In the genomic region with DNA sequence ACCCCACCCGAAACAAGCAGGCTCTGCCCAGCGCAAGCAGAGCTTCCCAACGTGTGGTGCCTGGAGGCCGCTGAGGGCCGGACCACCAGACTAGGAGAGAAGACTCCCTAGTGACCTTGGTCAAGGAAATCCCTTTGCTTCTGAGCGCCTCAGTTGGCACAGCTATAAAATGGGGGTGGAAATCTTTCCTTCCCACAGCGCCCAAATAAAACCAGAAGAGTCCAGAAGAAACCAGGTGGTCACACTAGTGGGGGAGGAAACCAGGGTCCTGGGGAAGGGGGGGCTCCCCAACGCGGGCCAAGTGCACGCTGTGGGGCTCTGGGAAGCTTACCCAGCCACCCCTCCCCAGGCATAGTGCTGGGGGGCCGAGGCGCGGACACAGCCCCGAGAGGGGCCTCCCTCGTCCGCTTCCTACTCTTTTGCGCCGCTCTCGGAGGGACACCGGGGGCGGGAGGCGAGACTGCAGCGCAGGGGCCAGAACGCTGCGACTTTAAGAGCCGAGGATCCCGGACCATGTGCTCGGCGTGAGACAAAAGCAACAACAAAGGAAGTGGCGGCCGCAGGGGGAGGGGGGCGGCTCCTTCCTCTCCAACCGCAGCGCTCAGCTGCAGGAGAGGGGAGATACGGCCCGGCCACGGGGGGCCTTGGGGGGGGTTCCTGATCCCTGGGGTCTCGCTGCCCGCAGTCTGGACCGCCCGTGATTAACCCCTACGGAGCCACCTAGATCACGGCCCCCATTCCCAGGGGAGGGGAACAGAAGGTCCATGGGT, we compare ENCODE assay signal across 8 cellular contexts. TPM values are rescaled to one million over a fixed set of nuclear protein-coding genes. Genes with fewer than 3 reads are reported as not detected.
DNase-seq lines count a peak whose midpoint lies in the region; ATAC-seq and TF ChIP-seq lines count a peak whose summit lies in the region.

No MANE protein-coding gene starts in this region.

- CTCF ChIA-PET in SK-N-SH (lab: Yijun Ruan, JAX), result interaction anchor here (0.8 to 6.0 kb wide), 7 partner anchors 15 to 120 kb away, joined by 3 to 28 read pairs (median 5); a partner anchor contains a TSS

- H3K36me3 ChIP-seq in SK-N-SH (replicated peaks in 1 of 2; ENCODE audit: control insufficient read depth in 1 of 2, insufficient read depth in 2 of 2, low read length in 1 of 2) (peaks cover under 1 to 19% of the 10 kb centered on the region in 2 experiments), osteoblast (ENCODE audit: insufficient read depth, low read length) (peaks cover 4% of the 10 kb centered on the region), thymus (ENCODE audit: control insufficient read depth, insufficient read depth) (peaks cover 17% of the 10 kb centered on the region)

- H3K9me3 Mint-ChIP-seq in activated naive CD8-positive, alpha-beta T cell treated with anti-CD3 and anti-CD28 coated beads for 36 hours, result no peaks in the 10 kb centered on the region

- TF ChIP-seq EP300 in SK-N-SH (IDR thresholded peaks at IDR 0.05; ENCODE audit: borderline replicate concordance in 1 of 2, low read depth in 1 of 2, low read length in 1 of 2), result no peak

- H3K27ac ChIP-seq in SK-N-SH (ENCODE audit: low read depth in 2 of 2, low read length in 1 of 2), result peak overlapping the region; percentile 87 to 95
- H3K27ac ChIP-seq in osteoblast (ENCODE audit: low read depth, low read length), result peak overlapping the region; percentile 91
- H3K27ac ChIP-seq in thymus (ENCODE audit: low read depth), result peak overlapping the region; percentile 99

- peaks cover 15 to 47% of the 10 kb centered on the region in 2 experiments for H3K4me1 ChIP-seq in SK-N-SH (ENCODE audit: control insufficient read depth in 1 of 2, insufficient read depth in 2 of 2, low read depth in 1 of 2, low read length in 1 of 2)
- peaks cover 22% of the 10 kb centered on the region for H3K4me1 ChIP-seq in osteoblast (ENCODE audit: insufficient read depth, low read length)
- peaks cover 37% of the 10 kb centered on the region for H3K4me1 ChIP-seq in thymus (ENCODE audit: control insufficient read depth, insufficient read depth, low read length)

- H3K27ac Mint-ChIP-seq in activated naive CD8-positive, alpha-beta T cell treated with anti-CD3 and anti-CD28 coated beads for 36 hours, result peak overlapping the region; percentile 98

- TF ChIP-seq CTCF in SK-N-SH (IDR thresholded peaks at IDR 0.05) (no peak), osteoblast (IDR thresholded peaks at IDR 0.05; ENCODE audit: extremely low read depth, low read depth, low read length) (no peak)

- H3K79me2 ChIP-seq in SK-N-SH (ENCODE audit: insufficient read depth) (peaks cover 53% of the 10 kb centered on the region), osteoblast (ENCODE audit: insufficient read depth, low read length) (peaks cover 47% of the 10 kb centered on the region)

- H3K36me3 Mint-ChIP-seq in activated naive CD8-positive, alpha-beta T cell treated with anti-CD3 and anti-CD28 coated beads for 36 hours, result peaks cover 14% of the 10 kb centered on the region

- no peak for TF ChIP-seq RAD21 in SK-N-SH (IDR thresholded peaks at IDR 0.05; ENCODE audit: low read length)

- ATAC-seq in Right ventricle myocardium inferior, result peak; percentile 43

- H3K9me3 ChIP-seq in SK-N-SH (no peaks in the 10 kb centered on the region), osteoblast (ENCODE audit: low read depth, low read length) (no peaks in the 10 kb centered on the region), thymus (ENCODE audit: control insufficient read depth) (peaks cover 3% of the 10 kb centered on the region)

- 0% methylated on average over 6 of the region's 43 CpGs for WGBS in SK-N-SH (ENCODE audit: low lambda C conversion rate)
- WGBS in thymus, result under 1% methylated on average over 43 of the region's 43 CpGs

- H3K4me2 ChIP-seq in SK-N-SH (peak overlapping the region; percentile 99), osteoblast (ENCODE audit: insufficient read depth, low read length) (peak overlapping the region; percentile 89)

- peaks cover 42% of the 10 kb centered on the region for H4K20me1 ChIP-seq in SK-N-SH (ENCODE audit: insufficient read depth)
- peaks cover 42% of the 10 kb centered on the region for H4K20me1 ChIP-seq in osteoblast (ENCODE audit: insufficient read depth, low read length)

- intact Hi-C loops in Right ventricle myocardium inferior (cut with DNase I), result no loop called here

- H3K27me3 Mint-ChIP-seq in activated naive CD8-positive, alpha-beta T cell treated with anti-CD3 and anti-CD28 coated beads for 36 hours, result no peaks in the 10 kb centered on the region

- H3F3A ChIP-seq in SK-N-SH (replicated peaks; ENCODE audit: insufficient read depth), result no peaks in the 10 kb centered on the region

- no peak overlapping the region for H2AFZ ChIP-seq in SK-N-SH (ENCODE audit: low read depth)
- peak overlapping the region; percentile 35 for H2AFZ ChIP-seq in osteoblast (ENCODE audit: low read length)

- peak overlapping the region; percentile 98 for H3K9ac ChIP-seq in SK-N-SH

- POLR2A ChIA-PET in SK-N-SH (lab: Yijun Ruan, JAX), result interaction anchor here (0.7 to 1.9 kb wide), 5 partner anchors 11 to 148 kb away, joined by 3 to 10 read pairs (median 3); a partner anchor contains a TSS

- peak overlapping the region; percentile 96 for H3K4me3 Mint-ChIP-seq in activated naive CD8-positive, alpha-beta T cell treated with anti-CD3 and anti-CD28 coated beads for 36 hours

- no peaks in the 10 kb centered on the region for H3K9me2 ChIP-seq in SK-N-SH

- peak; percentile 50 to 55 for DNase-seq in NCI-H524 (lab: John Stamatoyannopoulos, UW)
- DNase-seq in NCI-H524 treated with DMSO at 0.1 percent for 48 hours (lab: John Stamatoyannopoulos, UW), result no peak
- peak; percentile 74 for DNase-seq in HuH-7.5 (ENCODE audit: low spot score)
- peak; percentile 82 for DNase-seq in SK-N-SH
- DNase-seq in activated naive CD8-positive, alpha-beta T cell treated with anti-CD3 and anti-CD28 coated beads for 36 hours, result peak; percentile 80
- DNase-seq in Right ventricle myocardium inferior (ENCODE audit: missing footprints), result peak; percentile 93
- DNase-seq in osteoblast (ENCODE audit: insufficient read length, low spot score, missing footprints), result peak; percentile 97

- H3K4me3 ChIP-seq in SK-N-SH (ENCODE audit: low read depth in 2 of 2, low read length in 1 of 2) (peak overlapping the region; percentile 73 to 97), osteoblast (ENCODE audit: insufficient read depth, low read length) (peak overlapping the region; percentile 89), thymus (ENCODE audit: low read length) (peak overlapping the region; percentile 85)

- H3K4me1 Mint-ChIP-seq in activated naive CD8-positive, alpha-beta T cell treated with anti-CD3 and anti-CD28 coated beads for 36 hours, result peaks cover 62% of the 10 kb centered on the region

- H3K27me3 ChIP-seq in SK-N-SH (ENCODE audit: insufficient read depth) (no peaks in the 10 kb centered on the region), osteoblast (ENCODE audit: insufficient read depth, low read length) (no peaks in the 10 kb centered on the region), thymus (ENCODE audit: control insufficient read depth, insufficient read depth) (no peaks in the 10 kb centered on the region)

TF ChIP-seq in SK-N-SH, 30 proteins besides CTCF, POLR2A, EP300 and RAD21 (continues in another document):
- TF ChIP-seq SIN3A (IDR thresholded peaks at IDR 0.05; ENCODE audit: borderline replicate concordance, low read depth, low read length) (0 out of 2 replicates have a peak, but pooled peaks have one; percentile 86), FOSL2 (IDR thresholded peaks at IDR 0.05; ENCODE audit: borderline replicate concordance, low read depth) (no peak), FOXM1 (IDR thresholded peaks at IDR 0.05; ENCODE audit: low read depth) (0 out of 2 replicates have a peak, but pooled peaks have one; percentile 14), GABPA (IDR thresholded peaks at IDR 0.05; ENCODE audit: low read depth) (peak; percentile 37; the same call in 1 of the 2 replicates), TAF1 (IDR thresholded peaks at IDR 0.05; ENCODE audit: borderline replicate concordance, low read depth, low read length) (no peak; the same call in 1 of the 2 replicates), MXI1 (IDR thresholded peaks at IDR 0.05; ENCODE audit: low read depth, low read length) (peak; percentile 80), CHD2 (IDR thresholded peaks at IDR 0.05; ENCODE audit: low read length, partially characterized antibody) (peak; percentile 29)
- TF ChIP-seq, protein P1, sequence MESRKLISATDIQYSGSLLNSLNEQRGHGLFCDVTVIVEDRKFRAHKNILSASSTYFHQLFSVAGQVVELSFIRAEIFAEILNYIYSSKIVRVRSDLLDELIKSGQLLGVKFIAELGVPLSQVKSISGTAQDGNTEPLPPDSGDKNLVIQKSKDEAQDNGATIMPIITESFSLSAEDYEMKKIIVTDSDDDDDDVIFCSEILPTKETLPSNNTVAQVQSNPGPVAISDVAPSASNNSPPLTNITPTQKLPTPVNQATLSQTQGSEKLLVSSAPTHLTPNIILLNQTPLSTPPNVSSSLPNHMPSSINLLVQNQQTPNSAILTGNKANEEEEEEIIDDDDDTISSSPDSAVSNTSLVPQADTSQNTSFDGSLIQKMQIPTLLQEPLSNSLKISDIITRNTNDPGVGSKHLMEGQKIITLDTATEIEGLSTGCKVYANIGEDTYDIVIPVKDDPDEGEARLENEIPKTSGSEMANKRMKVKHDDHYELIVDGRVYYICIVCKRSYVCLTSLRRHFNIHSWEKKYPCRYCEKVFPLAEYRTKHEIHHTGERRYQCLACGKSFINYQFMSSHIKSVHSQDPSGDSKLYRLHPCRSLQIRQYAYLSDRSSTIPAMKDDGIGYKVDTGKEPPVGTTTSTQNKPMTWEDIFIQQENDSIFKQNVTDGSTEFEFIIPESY (IDR thresholded peaks at IDR 0.05; ENCODE audit: borderline replicate concordance, low read depth), result no peak
- TF ChIP-seq, protein P2, sequence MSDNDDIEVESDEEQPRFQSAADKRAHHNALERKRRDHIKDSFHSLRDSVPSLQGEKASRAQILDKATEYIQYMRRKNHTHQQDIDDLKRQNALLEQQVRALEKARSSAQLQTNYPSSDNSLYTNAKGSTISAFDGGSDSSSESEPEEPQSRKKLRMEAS (IDR thresholded peaks at IDR 0.05; ENCODE audit: low read depth), result peak; percentile 100

RNA-seq across cellular contexts. Expression of a gene that starts 0.9 kb away (rescaled TPM):
- polyA plus RNA-seq in SK-N-SH (2012; rRNA removed) (13.2 and 17.9 TPM in 2 replicates), thymus (54.8 TPM)
- 7.3 and 9.9 TPM in 2 replicates for polyA plus RNA-seq in SK-N-SH (2012; cell fraction: cytosol; rRNA removed)
- polyA plus RNA-seq in SK-N-SH (2012; cell fraction: nucleus; rRNA removed), result 110 and 129 TPM in 2 replicates
- total RNA-seq in activated naive CD8-positive, alpha-beta T cell treated with anti-CD3 and anti-CD28 coated beads for 36 hours, result 10 to 100 TPM; 53.4 to 53.8 TPM
- total RNA-seq in Right ventricle myocardium inferior (25.5 TPM), osteoblast (5.4 and 6.2 TPM in 2 replicates)

RNA-seq across cellular contexts. Expression of a gene that starts 12.8 kb away (rescaled TPM):
- 0.02 TPM in 1 of 2 replicates, not detected in the other for polyA plus RNA-seq in SK-N-SH (2012; rRNA removed)
- 0.03 TPM in 1 of 2 replicates, not detected in the other for polyA plus RNA-seq in SK-N-SH (2012; cell fraction: cytosol; rRNA removed)
- polyA plus RNA-seq in SK-N-SH (2012; cell fraction: nucleus; rRNA removed), result 0.14 and 0.23 TPM in 2 replicates
- total RNA-seq in activated naive CD8-positive, alpha-beta T cell treated with anti-CD3 and anti-CD28 coated beads for 36 hours, result under 1 TPM; 0.31 to 0.44 TPM
- total RNA-seq in Right ventricle myocardium inferior, result 0.19 TPM
- under 0.01 TPM in 1 of 2 replicates, not detected in the other for total RNA-seq in osteoblast
- 0.07 TPM for polyA plus RNA-seq in thymus
